ENCODE assay signal across 14 cellular contexts in the genomic region with DNA sequence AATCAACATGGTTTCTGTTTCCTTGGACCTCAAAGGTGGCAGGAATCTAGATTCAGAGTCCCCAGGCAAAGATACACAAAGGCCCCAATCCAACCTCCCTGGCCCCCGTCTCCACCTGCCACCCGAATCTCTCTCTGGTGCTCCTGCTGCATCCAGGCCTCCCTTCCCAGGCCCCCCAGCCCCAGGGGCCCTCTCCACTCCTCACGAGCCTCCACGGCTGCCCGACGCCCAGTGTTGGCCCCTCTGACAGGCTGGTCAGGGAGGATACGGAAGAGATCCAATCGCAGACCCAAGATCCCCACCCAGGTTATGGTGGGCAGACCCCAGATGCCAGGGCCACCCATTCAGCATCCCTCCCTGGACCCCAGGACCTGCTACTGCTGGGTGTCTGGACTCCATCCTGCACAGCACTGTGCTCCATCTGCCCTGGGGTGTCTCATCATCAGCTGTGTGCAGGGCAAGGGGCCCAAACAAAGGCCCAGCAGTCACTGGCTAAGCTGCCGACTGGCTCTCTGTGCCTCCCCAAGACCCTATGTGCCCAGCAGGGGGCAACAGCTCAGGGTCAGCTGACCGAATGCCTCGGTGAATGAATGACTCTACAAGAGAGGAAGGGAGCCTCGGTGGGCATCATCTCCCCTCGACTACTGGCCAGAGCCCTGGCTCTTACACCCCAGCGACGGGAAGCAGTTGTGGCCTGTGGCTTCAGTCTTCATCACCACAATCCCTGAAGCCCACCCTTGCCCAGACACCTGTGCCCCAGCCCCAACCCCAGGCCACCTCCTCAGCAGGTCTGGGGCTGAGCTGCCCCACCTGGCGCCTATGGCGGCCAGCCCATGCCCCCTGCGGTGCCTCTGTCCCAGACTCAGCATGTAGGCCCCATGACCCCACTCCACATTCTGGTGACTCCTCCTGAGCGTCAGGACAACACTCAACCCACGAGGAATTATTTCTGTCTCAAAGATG. TPM values are rescaled to one million over a fixed set of nuclear protein-coding genes. Genes with fewer than 3 reads are reported as not detected.
DNase-seq lines count a peak whose midpoint lies in the region; ATAC-seq and TF ChIP-seq lines count a peak whose summit lies in the region.
"Had no signal": no experiment of that assay in that cellular context is flagged by ENCODE, and none has a peak within 500 bp of the region (broad histone marks: within the 10 kb centered on the region; RNA-seq: fewer than 3 reads in every experiment).

No MANE protein-coding gene starts in this region.

- no peak overlapping the region for H3K4me2 ChIP-seq in SK-N-SH

- TF ChIP-seq EP300 in upper lobe of left lung (IDR thresholded peaks at IDR 0.05) (no peak), SK-N-SH (IDR thresholded peaks at IDR 0.05; ENCODE audit: borderline replicate concordance in 1 of 2, low read depth in 1 of 2, low read length in 1 of 2) (no peak)

- H3K79me2 ChIP-seq in SK-N-SH (ENCODE audit: insufficient read depth) = no peaks in the 10 kb centered on the region

- no peaks in the 10 kb centered on the region for H3K27me3 Mint-ChIP-seq in activated naive CD8-positive, alpha-beta T cell treated with anti-CD3 and anti-CD28 coated beads, Interleukin-2, amount 10 ng/mL, durations not matched to agents 7 days and 5 days
- no peaks in the 10 kb centered on the region for H3K27me3 Mint-ChIP-seq in activated naive CD8-positive, alpha-beta T cell treated with anti-CD3 and anti-CD28 coated beads for 36 hours
- H3K27me3 Mint-ChIP-seq: activated CD4-positive, alpha-beta memory T cell treated with anti-CD3 and anti-CD28 coated beads for 36 hours had no signal

- no peak for TF ChIP-seq CTCF in ascending aorta (IDR thresholded peaks at IDR 0.05)
- peak in 1 of 6 experiments; percentile 12 for TF ChIP-seq CTCF in upper lobe of left lung (IDR thresholded peaks at IDR 0.05)
- no peak; the same call in 1 of the 2 replicates for TF ChIP-seq CTCF in SK-N-SH (IDR thresholded peaks at IDR 0.05)

- intact Hi-C loops in ascending aorta (cut with DNase I) = no loop called here

- ATAC-seq in activated naive CD8-positive, alpha-beta T cell treated with anti-CD3 and anti-CD28 coated beads, Interleukin-2, amount 10 ng/mL, durations not matched to agents 7 days and 5 days (ENCODE audit: low read depth) = no peak
- ATAC-seq in upper lobe of left lung (ENCODE audit: low FRiP score in 2 of 2) (no peak), HG03280 (IDR thresholded peaks at IDR 0.05; ENCODE audit: unreplicated experiment) (no peak)
- ATAC-seq: natural killer cell had no signal

- DNase-seq in activated naive CD8-positive, alpha-beta T cell treated with anti-CD3 and anti-CD28 coated beads, Interleukin-2, amount 10 ng/mL, durations not matched to agents 7 days and 5 days = no peak
- DNase-seq in activated naive CD8-positive, alpha-beta T cell treated with anti-CD3 and anti-CD28 coated beads for 36 hours = no peak
- DNase-seq in ascending aorta (ENCODE audit: low spot score in 2 of 2) (no peak), upper lobe of left lung (peak in 1 of 2 donors; percentile 68), DMS153 (lab: John Stamatoyannopoulos, UW) (no peak), SK-N-SH (no peak)
- DNase-seq: activated CD4-positive, alpha-beta memory T cell treated with anti-CD3 and anti-CD28 coated beads for 36 hours; DMS79; Karpas-422; natural killer cell; NCI-H2029; small intestine had no signal

- TF ChIP-seq POLR2A in upper lobe of left lung (IDR thresholded peaks at IDR 0.05) = no peak

- H3K36me3 Mint-ChIP-seq in activated naive CD8-positive, alpha-beta T cell treated with anti-CD3 and anti-CD28 coated beads, Interleukin-2, amount 10 ng/mL, durations not matched to agents 7 days and 5 days = peaks cover under 1% of the 10 kb centered on the region
- H3K36me3 Mint-ChIP-seq in activated naive CD8-positive, alpha-beta T cell treated with anti-CD3 and anti-CD28 coated beads for 36 hours = no peaks in the 10 kb centered on the region
- H3K36me3 Mint-ChIP-seq: activated CD4-positive, alpha-beta memory T cell treated with anti-CD3 and anti-CD28 coated beads for 36 hours; natural killer cell had no signal

- no peaks in the 10 kb centered on the region for H4K20me1 ChIP-seq in SK-N-SH (ENCODE audit: insufficient read depth)

- H2AFZ ChIP-seq in SK-N-SH (ENCODE audit: low read depth) = no peak overlapping the region

- H3K9me2 ChIP-seq in SK-N-SH = no peaks in the 10 kb centered on the region

- WGBS in upper lobe of left lung, 2 donors = 85 to 88% methylated on average over 19 of the region's 20 CpGs
- WGBS in SK-N-SH (ENCODE audit: low lambda C conversion rate) = 92% methylated on average over 8 of the region's 20 CpGs

- H3K4me3 ChIP-seq in ascending aorta (no peak overlapping the region), muscle layer of colon (ENCODE audit: low read depth in 1 of 2, low read length in 2 of 2) (no peak overlapping the region), upper lobe of left lung (no peak overlapping the region), SK-N-SH (ENCODE audit: low read depth in 2 of 2, low read length in 1 of 2) (no peak overlapping the region)

- H3K27me3 ChIP-seq in ascending aorta (no peaks in the 10 kb centered on the region), muscle layer of colon (ENCODE audit: control insufficient read depth in 1 of 2, insufficient read depth in 2 of 2, low read length in 2 of 2) (no peaks in the 10 kb centered on the region), upper lobe of left lung (no peaks in the 10 kb centered on the region), SK-N-SH (ENCODE audit: insufficient read depth) (no peaks in the 10 kb centered on the region)

- H3K9ac ChIP-seq in muscle layer of colon (ENCODE audit: low read length) (no peak overlapping the region), SK-N-SH (no peak overlapping the region)

- TF ChIP-seq RAD21 in SK-N-SH (IDR thresholded peaks at IDR 0.05; ENCODE audit: low read length) = no peak

- CTCF ChIA-PET in SK-N-SH (lab: Yijun Ruan, JAX) = interaction anchor here (0.8 to 2.2 kb wide), 5 partner anchors 8 to 52 kb away, joined by 3 to 7 read pairs (median 3); a partner anchor contains a TSS

- POLR2A ChIA-PET in activated naive CD8-positive, alpha-beta T cell treated with anti-CD3 and anti-CD28 coated beads, Interleukin-2, amount 10 ng/mL, durations not matched to agents 7 days and 5 days (lab: Charles Lee) = no interaction called here
- POLR2A ChIA-PET in SK-N-SH (lab: Yijun Ruan, JAX) = no interaction called here

- peaks cover 18% of the 10 kb centered on the region for H3K4me1 Mint-ChIP-seq in activated naive CD8-positive, alpha-beta T cell treated with anti-CD3 and anti-CD28 coated beads, Interleukin-2, amount 10 ng/mL, durations not matched to agents 7 days and 5 days
- H3K4me1 Mint-ChIP-seq in activated naive CD8-positive, alpha-beta T cell treated with anti-CD3 and anti-CD28 coated beads for 36 hours = peaks cover 20% of the 10 kb centered on the region

- H3K9me3 Mint-ChIP-seq in activated naive CD8-positive, alpha-beta T cell treated with anti-CD3 and anti-CD28 coated beads, Interleukin-2, amount 10 ng/mL, durations not matched to agents 7 days and 5 days = no peaks in the 10 kb centered on the region
- no peaks in the 10 kb centered on the region for H3K9me3 Mint-ChIP-seq in activated naive CD8-positive, alpha-beta T cell treated with anti-CD3 and anti-CD28 coated beads for 36 hours
- H3K9me3 Mint-ChIP-seq: activated CD4-positive, alpha-beta memory T cell treated with anti-CD3 and anti-CD28 coated beads for 36 hours; natural killer cell had no signal

- H3K27ac ChIP-seq in ascending aorta (peak overlapping the region; percentile 40 to 55), muscle layer of colon (ENCODE audit: low read depth, low read length) (peak overlapping the region; percentile 68), upper lobe of left lung (peak overlapping the region in 3 of 4 donors; percentile 7 to 93 (median 87)), SK-N-SH (ENCODE audit: low read depth in 2 of 2, low read length in 1 of 2) (no peak overlapping the region; a peak in 1 of 4 replicates)

- no peak overlapping the region for H3K4me3 Mint-ChIP-seq in activated naive CD8-positive, alpha-beta T cell treated with anti-CD3 and anti-CD28 coated beads, Interleukin-2, amount 10 ng/mL, durations not matched to agents 7 days and 5 days
- H3K4me3 Mint-ChIP-seq in activated naive CD8-positive, alpha-beta T cell treated with anti-CD3 and anti-CD28 coated beads for 36 hours = no peak overlapping the region
- H3K4me3 Mint-ChIP-seq: activated CD4-positive, alpha-beta memory T cell treated with anti-CD3 and anti-CD28 coated beads for 36 hours; natural killer cell had no signal

- no peaks in the 10 kb centered on the region for H3K9me3 ChIP-seq in ascending aorta
- H3K9me3 ChIP-seq in muscle layer of colon (ENCODE audit: low read length) = no peaks in the 10 kb centered on the region
- no peaks in the 10 kb centered on the region for H3K9me3 ChIP-seq in upper lobe of left lung
- H3K9me3 ChIP-seq in SK-N-SH = no peaks in the 10 kb centered on the region

- H3K36me3 ChIP-seq in ascending aorta (peaks cover 32 to 56% of the 10 kb centered on the region in 2 donors), muscle layer of colon (ENCODE audit: insufficient read depth, low read length) (peaks cover 45% of the 10 kb centered on the region), upper lobe of left lung (peaks cover 0 to 37% (median 0%) of the 10 kb centered on the region in 4 donors), SK-N-SH (replicated peaks in 1 of 2; ENCODE audit: control insufficient read depth in 1 of 2, insufficient read depth in 2 of 2, low read length in 1 of 2) (no peaks in the 10 kb centered on the region)

- H3K4me1 ChIP-seq in ascending aorta (peaks cover 12 to 20% of the 10 kb centered on the region in 2 donors), muscle layer of colon (ENCODE audit: insufficient read depth, low read length) (peaks cover 55% of the 10 kb centered on the region), upper lobe of left lung (peaks cover 45 to 78% (median 65%) of the 10 kb centered on the region in 4 donors), SK-N-SH (ENCODE audit: control insufficient read depth in 1 of 2, insufficient read depth in 2 of 2, low read depth in 1 of 2, low read length in 1 of 2) (peaks cover 0 to 30% of the 10 kb centered on the region in 2 experiments; a peak in 1 of 4 replicates)

- peak overlapping the region; percentile 25 for H3K27ac Mint-ChIP-seq in activated naive CD8-positive, alpha-beta T cell treated with anti-CD3 and anti-CD28 coated beads, Interleukin-2, amount 10 ng/mL, durations not matched to agents 7 days and 5 days
- H3K27ac Mint-ChIP-seq in activated naive CD8-positive, alpha-beta T cell treated with anti-CD3 and anti-CD28 coated beads for 36 hours = no peak overlapping the region
- H3K27ac Mint-ChIP-seq: activated CD4-positive, alpha-beta memory T cell treated with anti-CD3 and anti-CD28 coated beads for 36 hours; natural killer cell had no signal

- H3F3A ChIP-seq in SK-N-SH (replicated peaks; ENCODE audit: insufficient read depth) = no peaks in the 10 kb centered on the region

RNA-seq across cellular contexts. Expression of a gene that starts 2.0 kb away (rescaled TPM):
- not detected for total RNA-seq in activated naive CD8-positive, alpha-beta T cell treated with anti-CD3 and anti-CD28 coated beads, Interleukin-2, amount 10 ng/mL, durations not matched to agents 7 days and 5 days
- not detected for total RNA-seq in activated naive CD8-positive, alpha-beta T cell treated with anti-CD3 and anti-CD28 coated beads for 36 hours
- total RNA-seq in ascending aorta = not detected
- under 1 TPM in 3 of 6 donors, not detected in 3; 0.17 to 0.46 (median 0.24) TPM for total RNA-seq in upper lobe of left lung
- 0.03 TPM in 1 of 2 replicates, not detected in the other for polyA plus RNA-seq in SK-N-SH (2012; rRNA removed)
- not detected in 2 replicates for polyA plus RNA-seq in SK-N-SH (2012; cell fraction: cytosol; rRNA removed)
- not detected in 2 replicates for polyA plus RNA-seq in SK-N-SH (2012; cell fraction: nucleus; rRNA removed)
- total RNA-seq: activated CD4-positive, alpha-beta memory T cell treated with anti-CD3 and anti-CD28 coated beads for 36 hours; natural killer cell had no signal

RNA-seq across cellular contexts. Expression of a gene that starts 31.4 kb away (rescaled TPM):
- total RNA-seq in activated naive CD8-positive, alpha-beta T cell treated with anti-CD3 and anti-CD28 coated beads, Interleukin-2, amount 10 ng/mL, durations not matched to agents 7 days and 5 days = 10 to 100 TPM; 21.7 to 24.9 TPM
- 10 to 100 TPM; 14.6 to 15.8 TPM for total RNA-seq in activated naive CD8-positive, alpha-beta T cell treated with anti-CD3 and anti-CD28 coated beads for 36 hours
- total RNA-seq in ascending aorta (169 TPM), upper lobe of left lung (100 to 1,000 TPM in 4 of 6 donors, 10 to 100 TPM in 2; 33.6 to 169 (median 109) TPM)
- polyA plus RNA-seq in SK-N-SH (2012; rRNA removed) = 2.2 and 2.7 TPM in 2 replicates
- 1.3 and 1.8 TPM in 2 replicates for polyA plus RNA-seq in SK-N-SH (2012; cell fraction: cytosol; rRNA removed)
- 13.9 and 22.5 TPM in 2 replicates for polyA plus RNA-seq in SK-N-SH (2012; cell fraction: nucleus; rRNA removed)

RNA-seq across cellular contexts. Expression of a gene that starts 57.3 kb away (rescaled TPM):
- 1 to 10 TPM; 7.5 to 8.7 TPM for total RNA-seq in activated naive CD8-positive, alpha-beta T cell treated with anti-CD3 and anti-CD28 coated beads, Interleukin-2, amount 10 ng/mL, durations not matched to agents 7 days and 5 days
- total RNA-seq in activated naive CD8-positive, alpha-beta T cell treated with anti-CD3 and anti-CD28 coated beads for 36 hours = 1 to 10 TPM; 3.9 to 4.4 TPM
- total RNA-seq in ascending aorta = 8.3 TPM
- 10 to 100 TPM in 2 of 6 donors, 1 to 10 TPM in 4; 6.4 to 13.1 (median 9.1) TPM for total RNA-seq in upper lobe of left lung
- 3.2 and 3.9 TPM in 2 replicates for polyA plus RNA-seq in SK-N-SH (2012; rRNA removed)
- polyA plus RNA-seq in SK-N-SH (2012; cell fraction: cytosol; rRNA removed) = 3.9 and 4.8 TPM in 2 replicates
- 1.5 and 2.2 TPM in 2 replicates for polyA plus RNA-seq in SK-N-SH (2012; cell fraction: nucleus; rRNA removed)

Comparison
In these comparisons a context has a peak if more than half of its experiments do, and no peak if none do; other contexts are left out.
1. H3K27ac ChIP-seq: peak in ascending aorta (2 of 2), muscle layer of colon (single experiment) and upper lobe of left lung (3 of 4); none in SK-N-SH (0 of 2).